Comparison of ENCODE assay signal across 17 cellular contexts in the genomic region with DNA sequence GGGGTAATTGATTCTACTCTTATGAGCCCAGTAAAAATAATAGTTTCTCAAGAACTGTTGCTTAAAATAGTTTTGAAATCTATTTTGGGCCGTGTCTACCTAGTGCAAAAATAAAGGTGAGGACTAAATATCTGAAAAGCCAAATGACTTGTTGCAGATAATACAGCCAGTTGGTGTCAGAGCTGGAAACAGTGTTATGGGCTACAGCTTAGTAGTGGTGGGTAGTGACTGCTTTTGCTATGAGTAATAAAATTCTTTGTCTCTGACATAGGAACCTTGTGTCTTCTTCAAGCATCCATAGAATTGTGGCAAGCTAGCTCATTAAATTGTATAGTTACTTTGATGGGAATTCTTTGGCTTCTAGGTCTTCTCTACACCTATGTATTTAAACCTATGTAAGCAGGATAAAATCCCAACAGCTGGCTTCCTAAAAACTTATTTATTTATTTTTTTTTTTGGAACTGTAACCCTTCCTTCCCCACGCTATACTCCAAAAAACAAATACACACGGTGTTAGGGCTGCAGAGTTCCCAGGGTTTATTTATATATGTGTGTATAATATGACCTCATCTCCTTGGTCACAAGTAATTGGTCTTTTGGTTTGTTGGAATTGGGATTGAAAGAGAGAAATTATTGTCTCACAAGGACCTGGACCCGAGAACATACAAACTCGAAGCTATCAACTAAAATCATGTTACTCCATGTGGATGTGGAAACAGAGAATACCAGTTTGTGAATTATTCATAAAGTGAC.
DNase-seq lines count a peak whose midpoint lies in the region; ATAC-seq lines count a peak whose summit lies in the region.
"Had no signal": no experiment of that assay in that cellular context is flagged by ENCODE, and none has a peak within 500 bp of the region (broad histone marks: within the 10 kb centered on the region; RNA-seq: fewer than 3 reads in every experiment).

No MANE protein-coding gene starts in this region.

- H3K23ac ChIP-seq in neuronal stem cell (ENCODE audit: low read depth, low read length, poor library complexity): no peak overlapping the region

- H3K9me3 ChIP-seq in adipocyte (ENCODE audit: control insufficient read depth, low read length) (no peaks in the 10 kb centered on the region), neuronal stem cell (replicated peaks in 1 of 2; ENCODE audit: control insufficient read depth in 2 of 2, insufficient read depth in 1 of 2, low read depth in 1 of 2, low read length in 2 of 2) (no peaks in the 10 kb centered on the region)
- H3K9me3 ChIP-seq: MG63, sigmoid colon had no signal

- H2BK120ac ChIP-seq in neuronal stem cell (ENCODE audit: low read depth, low read length): no peak overlapping the region

- H3K9me3 Mint-ChIP-seq in activated CD4-positive, alpha-beta T cell treated with anti-CD3 and anti-CD28 coated beads for 36 hours (ENCODE audit: low read depth): no peaks in the 10 kb centered on the region
- H3K9me3 Mint-ChIP-seq: activated naive CD8-positive, alpha-beta T cell treated with anti-CD3 and anti-CD28 coated beads, Interleukin-2, amount 50 U/mL, for 24 hours; endodermal cell; type B pancreatic cell had no signal

- H3K4me3 ChIP-seq in adipocyte (ENCODE audit: low read length): no peak overlapping the region
- H3K4me3 ChIP-seq in neuronal stem cell (ENCODE audit: low read length in 2 of 2): no peak overlapping the region
- H3K4me3 ChIP-seq: MG63, PC-9, sigmoid colon had no signal

- no peak overlapping the region for H4K8ac ChIP-seq in neuronal stem cell (ENCODE audit: low read depth, low read length)

- no CpG with 5 or more reads among the region's 5 CpGs for WGBS in neuronal stem cell (ENCODE audit: extremely low coverage in 2 of 2, insufficient read length in 2 of 2, insufficient replicate concordance in 1 of 2), 2 donors

- H3K27me3 ChIP-seq in adipocyte (replicated peaks; ENCODE audit: control insufficient read depth, insufficient read depth, low read length) (no peaks in the 10 kb centered on the region), neuronal stem cell (ENCODE audit: control insufficient read depth in 3 of 3, insufficient read depth in 3 of 3, low read depth in 1 of 3, low read length in 3 of 3) (no peaks in the 10 kb centered on the region)
- H3K27me3 ChIP-seq: MG63, sigmoid colon had no signal

- no peak overlapping the region for H2BK5ac ChIP-seq in neuronal stem cell (ENCODE audit: low read length)

- H3K79me1 ChIP-seq in neuronal stem cell (ENCODE audit: low read depth, low read length): no peaks in the 10 kb centered on the region

- H3K27ac ChIP-seq in neuronal stem cell (replicated peaks; ENCODE audit: low read length): no peak overlapping the region
- H3K27ac ChIP-seq: PC-9, sigmoid colon had no signal

- no peak overlapping the region for H2AK5ac ChIP-seq in neuronal stem cell (ENCODE audit: low read depth, low read length)

- no peaks in the 10 kb centered on the region for H3K4me1 Mint-ChIP-seq in activated CD4-positive, alpha-beta T cell treated with anti-CD3 and anti-CD28 coated beads for 36 hours
- H3K4me1 Mint-ChIP-seq: activated naive CD8-positive, alpha-beta T cell treated with anti-CD3 and anti-CD28 coated beads, Interleukin-2, amount 50 U/mL, for 24 hours; endodermal cell had no signal

- no peak overlapping the region for H4K91ac ChIP-seq in neuronal stem cell (ENCODE audit: low read depth, low read length, poor library complexity)

- no peak overlapping the region for H3K4me2 ChIP-seq in neuronal stem cell (ENCODE audit: insufficient read depth, low read length, poor library complexity, severe bottlenecking)
- H3K4me2 ChIP-seq: PC-9 had no signal

- H2BK15ac ChIP-seq in neuronal stem cell (ENCODE audit: low read length): no peak overlapping the region

- peaks cover 19% of the 10 kb centered on the region for H3K4me1 ChIP-seq in adipocyte (ENCODE audit: control insufficient read depth, insufficient read depth, low read length)
- no peaks in the 10 kb centered on the region for H3K4me1 ChIP-seq in neuronal stem cell (ENCODE audit: control insufficient read depth in 2 of 2, insufficient read depth in 1 of 2, low read depth in 1 of 2, low read length in 2 of 2)

- H3K14ac ChIP-seq in neuronal stem cell (ENCODE audit: low read length): no peak overlapping the region

- H3K36me3 Mint-ChIP-seq in activated CD4-positive, alpha-beta T cell treated with anti-CD3 and anti-CD28 coated beads for 36 hours (ENCODE audit: low read depth): no peaks in the 10 kb centered on the region

- no peak overlapping the region for H3K18ac ChIP-seq in neuronal stem cell (ENCODE audit: low read length)

- DNase-seq in AG20443 (ENCODE audit: low spot score) (peak; percentile 56), adipocyte (ENCODE audit: low read depth) (peak; percentile 71), kidney glomerular epithelial cell (lab: John Stamatoyannopoulos, UW) (peak; percentile 89), neuronal stem cell (ENCODE audit: low spot score) (no peak), HK-2 (ENCODE audit: unreplicated experiment) (no peak), SW480 (ENCODE audit: low spot score) (no peak)
- DNase-seq in activated CD4-positive, alpha-beta T cell treated with anti-CD3 and anti-CD28 coated beads for 36 hours: no peak
- DNase-seq: activated CD8-positive, alpha-beta memory T cell treated with anti-CD3 and anti-CD28 coated beads, Interleukin-2, amount 50 U/mL, for 48 hours; activated naive CD8-positive, alpha-beta T cell treated with anti-CD3 and anti-CD28 coated beads, Interleukin-2, amount 50 U/mL, for 24 hours; C1 segment of cervical spinal cord; endodermal cell; MG63; midbrain; PC-9; sigmoid colon had no signal

- no peak overlapping the region for H2AFZ ChIP-seq in neuronal stem cell (ENCODE audit: low read length)
- H2AFZ ChIP-seq: PC-9 had no signal

- no peak overlapping the region for H3K4ac ChIP-seq in neuronal stem cell (ENCODE audit: low read length)

- ATAC-seq in HG02642 (IDR thresholded peaks at IDR 0.05; ENCODE audit: poor library complexity, unreplicated experiment): peak; percentile 60
- ATAC-seq in activated CD4-positive, alpha-beta T cell treated with anti-CD3 and anti-CD28 coated beads for 36 hours: no peak
- ATAC-seq: activated naive CD8-positive, alpha-beta T cell treated with anti-CD3 and anti-CD28 coated beads, Interleukin-2, amount 50 U/mL, for 24 hours had no signal

- H3K36me3 ChIP-seq in adipocyte (ENCODE audit: control insufficient read depth, insufficient read depth, low read length, severe bottlenecking): no peaks in the 10 kb centered on the region
- no peaks in the 10 kb centered on the region for H3K36me3 ChIP-seq in neuronal stem cell (replicated peaks in 1 of 2; ENCODE audit: control insufficient read depth in 2 of 2, insufficient read depth in 2 of 2, low read length in 2 of 2)
- H3K36me3 ChIP-seq: MG63, sigmoid colon had no signal

- CTCF ChIA-PET in activated CD4-positive, alpha-beta T cell treated with anti-CD3 and anti-CD28 coated beads for 36 hours (lab: Charles Lee): no interaction called here

- H3K27me3 Mint-ChIP-seq in activated CD4-positive, alpha-beta T cell treated with anti-CD3 and anti-CD28 coated beads for 36 hours: peaks cover 13% of the 10 kb centered on the region
- H3K27me3 Mint-ChIP-seq: type B pancreatic cell had no signal

- no peak overlapping the region for H3K27ac Mint-ChIP-seq in activated CD4-positive, alpha-beta T cell treated with anti-CD3 and anti-CD28 coated beads for 36 hours
- H3K27ac Mint-ChIP-seq: activated naive CD8-positive, alpha-beta T cell treated with anti-CD3 and anti-CD28 coated beads, Interleukin-2, amount 50 U/mL, for 24 hours; endodermal cell; type B pancreatic cell had no signal

- POLR2A ChIA-PET in activated CD4-positive, alpha-beta T cell treated with anti-CD3 and anti-CD28 coated beads for 36 hours (lab: Charles Lee): no interaction called here

- intact Hi-C loops in activated CD4-positive, alpha-beta T cell treated with anti-CD3 and anti-CD28 coated beads for 36 hours (cut with DNase I, micrococcal nuclease): no loop called here

- H2BK12ac ChIP-seq in neuronal stem cell (ENCODE audit: low read length): no peak overlapping the region

- no peak overlapping the region for H3K4me3 Mint-ChIP-seq in activated CD4-positive, alpha-beta T cell treated with anti-CD3 and anti-CD28 coated beads for 36 hours
- H3K4me3 Mint-ChIP-seq: activated naive CD8-positive, alpha-beta T cell treated with anti-CD3 and anti-CD28 coated beads, Interleukin-2, amount 50 U/mL, for 24 hours; endodermal cell; type B pancreatic cell had no signal

- no peak overlapping the region for H3K9ac ChIP-seq in adipocyte (ENCODE audit: low read length)
- H3K9ac ChIP-seq in neuronal stem cell (ENCODE audit: low read depth, low read length, poor library complexity): no peak overlapping the region

Comparison
In these comparisons a context has a peak if more than half of its experiments do, and no peak if none do; other contexts are left out.
1. DNase-seq: peak in AG20443 (single experiment), adipocyte (single experiment) and kidney glomerular epithelial cell (single experiment); none in neuronal stem cell (single experiment), activated CD4-positive, alpha-beta T cell treated with anti-CD3 and anti-CD28 coated beads for 36 hours (single experiment), HK-2 (single experiment) and SW480 (single experiment).